ENCODE assay signal across 27 cellular contexts in genomic region chr9:133098871-133099270, GRCh38.
"Had no signal": no experiment of that assay in that cellular context is flagged by ENCODE, and none has a peak within 500 bp of the region (broad histone marks: within the 10 kb centered on the region; RNA-seq: fewer than 3 reads in every experiment).

No MANE protein-coding gene starts in this region.

- H3K4me1 Mint-ChIP-seq: activated naive CD8-positive, alpha-beta T cell treated with anti-CD3 and anti-CD28 coated beads for 36 hours; endodermal cell had no signal

- H3K27me3 Mint-ChIP-seq: activated naive CD8-positive, alpha-beta T cell treated with anti-CD3 and anti-CD28 coated beads for 36 hours; stimulated activated naive B cell treated with anti-CD40 and anti-IgM and Interleukin-4, amounts not matched to agents 10 μg/mL and 1 μg/mL and 100 μg/mL, for 72 hours had no signal

- H3K4me3 Mint-ChIP-seq: activated naive CD8-positive, alpha-beta T cell treated with anti-CD3 and anti-CD28 coated beads for 36 hours; endodermal cell; stimulated activated naive B cell treated with anti-CD40 and anti-IgM and Interleukin-4, amounts not matched to agents 10 μg/mL and 1 μg/mL and 100 μg/mL, for 72 hours had no signal

- H3K27ac ChIP-seq: adrenal gland, body of pancreas, esophagus squamous epithelium, pancreas, prostate gland, sigmoid colon, stomach, tibial nerve, VCaP had no signal

- FAIRE-seq: islet of Langerhans, pancreas, small intestine, TTC549 had no signal

- H3K4me3 ChIP-seq: adrenal gland, body of pancreas, esophagus squamous epithelium, pancreas, prostate gland, sigmoid colon, stomach, tibial nerve had no signal

- H3K27me3 ChIP-seq: adrenal gland, body of pancreas, esophagus squamous epithelium, pancreas, sigmoid colon, stomach, tibial nerve had no signal

- DNase-seq: activated CD4-positive, alpha-beta T cell treated with anti-CD3 and anti-CD28 coated beads for 4 hours; activated CD4-positive, alpha-beta T cell treated with anti-CD3 and anti-CD28 coated beads, Interleukin-2, amount 50 U/mL, for 4 hours; activated CD8-positive, alpha-beta memory T cell treated with anti-CD3 and anti-CD28 coated beads for 24 hours; activated naive CD4-positive, alpha-beta T cell treated with Interleukin-2 at 50 U/mL for 16 hours; activated naive CD8-positive, alpha-beta T cell treated with anti-CD3 and anti-CD28 coated beads for 36 hours; endodermal cell; esophagus squamous epithelium; foreskin melanocyte; left ventricle myocardium superior; nucleus accumbens; retina; small intestine; stimulated activated CD4-positive, alpha-beta T cell treated with anti-CD3 and anti-CD28 coated beads, Interleukin-1b, Interleukin-23, amount 100 ng/mL, for 48 hours; stimulated activated CD4-positive, alpha-beta T cell treated with anti-CD3 and anti-CD28 coated beads, Interleukin-4, amount 100 ng/mL, for 4 hours; stimulated activated CD8-positive, alpha-beta memory T cell treated with anti-CD3 and anti-CD28 coated beads, Interleukin-4, amount 100 ng/mL, for 48 hours; stimulated activated naive B cell treated with anti-CD40 and anti-IgM and Interleukin-4, amounts not matched to agents 10 μg/mL and 1 μg/mL and 100 μg/mL, for 72 hours; stomach; T-helper 9 cell had no signal

- H3K9me3 ChIP-seq: body of pancreas, pancreas, prostate gland had no signal

- ATAC-seq: body of pancreas; stimulated activated naive B cell treated with anti-CD40 and anti-IgM and Interleukin-4, amounts not matched to agents 10 μg/mL and 1 μg/mL and 100 μg/mL, for 72 hours had no signal

- H3K27ac Mint-ChIP-seq: activated naive CD8-positive, alpha-beta T cell treated with anti-CD3 and anti-CD28 coated beads for 36 hours; endodermal cell; stimulated activated naive B cell treated with anti-CD40 and anti-IgM and Interleukin-4, amounts not matched to agents 10 μg/mL and 1 μg/mL and 100 μg/mL, for 72 hours had no signal

- H3K4me1 ChIP-seq: pancreas, prostate gland, sigmoid colon had no signal
